24 cellular contexts compared by ENCODE assay signal in the genomic region with DNA sequence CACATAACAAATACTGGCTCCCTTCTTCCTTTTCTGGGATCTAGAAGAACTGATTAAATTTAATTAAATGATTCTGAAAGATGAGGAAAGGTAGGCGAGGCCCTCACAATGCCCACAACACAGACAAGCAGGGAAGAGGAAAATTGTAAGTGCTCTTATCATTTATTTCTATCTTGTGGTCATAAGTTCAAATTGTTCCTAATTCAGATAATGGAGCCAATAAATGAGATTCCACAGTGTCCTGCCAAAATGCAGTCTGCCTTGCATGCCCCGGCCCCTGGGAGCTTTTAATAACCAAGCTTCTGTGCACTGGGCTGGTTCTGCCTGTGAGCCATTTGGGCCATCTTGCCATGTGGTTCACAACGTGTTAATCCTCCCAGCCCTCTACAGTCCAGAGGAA.
"Had no signal": no experiment of that assay in that cellular context is flagged by ENCODE, and none has a peak within 500 bp of the region (broad histone marks: within the 10 kb centered on the region; RNA-seq: fewer than 3 reads in every experiment).

No MANE protein-coding gene starts in this region.

- H2AFZ ChIP-seq: hepatocyte had no signal

- H3K4me1 ChIP-seq: left lung, pancreas, stomach, thyroid gland, vagina had no signal

- H3K27me3 ChIP-seq: dorsolateral prefrontal cortex, hepatocyte, left lung, pancreas, stomach, thyroid gland, vagina had no signal

- H3K79me2 ChIP-seq: hepatocyte had no signal

- H3K4me3 ChIP-seq: dorsolateral prefrontal cortex, hepatocyte, left lung, mucosa of descending colon, pancreas, smooth muscle cell, stomach, thyroid gland, vagina had no signal

- H3K27ac ChIP-seq: dorsolateral prefrontal cortex, hepatocyte, left lung, neutrophil, pancreas, stomach, thyroid gland, vagina had no signal

- H3K4me2 ChIP-seq: hepatocyte, smooth muscle cell had no signal

- ATAC-seq: left cardiac atrium; left lung; natural killer cell treated with Interleukin-12 subunit alpha and Interleukin-12 subunit beta and Interleukin-15 and Interleukin-18, amount 100 ng/mL, for 72 hours; pancreas; sciatic nerve; stimulated activated effector memory CD8-positive, alpha-beta T cell treated with anti-CD3 and anti-CD28 coated beads, Interleukin-12 subunit alpha, Interleukin-12 subunit beta, amount 100 ng/mL, for 72 hours had no signal

- DNase-seq: dorsolateral prefrontal cortex; effector CD4-positive, alpha-beta T cell; head of caudate nucleus; left cardiac atrium; left lung; mesenchymal stem cell; mucosa of descending colon; naive B cell; pancreas; stimulated activated CD4-positive, alpha-beta T cell treated with anti-CD3 and anti-CD28 coated beads, Interleukin-2, amount 100 ng/mL, for 24 hours; stimulated activated CD4-positive, alpha-beta T cell treated with anti-CD3 and anti-CD28 coated beads, Interleukin-4, amount 100 ng/mL, for 24 hours; stimulated activated naive CD4-positive, alpha-beta T cell treated with Interleukin-2 at 50 U/mL for 16 hours; stomach; thyroid gland; trophoblast cell had no signal

- FAIRE-seq: frontal cortex, islet of Langerhans, pancreas had no signal

- H3K9me3 ChIP-seq: mucosa of descending colon, neutrophil, pancreas, stomach, thyroid gland, vagina had no signal

- H3K36me3 ChIP-seq: left lung, neutrophil, pancreas, stomach, thyroid gland, vagina had no signal
